Comparison of ENCODE assay signal across 11 cellular contexts in genomic region chr2:231425811-231426703, GRCh38. TPM values are rescaled to one million over a fixed set of nuclear protein-coding genes. Genes with fewer than 3 reads are reported as not detected.
A peak's percentile ranks its signal among the peaks of the same experiment; 100 is the strongest.
DNase-seq lines count a peak whose midpoint lies in the region; ATAC-seq lines count a peak whose summit lies in the region.
"Had no signal": no experiment of that assay in that cellular context is flagged by ENCODE, and none has a peak within 500 bp of the region (broad histone marks: within the 10 kb centered on the region; RNA-seq: fewer than 3 reads in every experiment).

No MANE protein-coding gene starts in this region.

- H3K36me3 Mint-ChIP-seq in activated CD4-positive, alpha-beta T cell treated with anti-CD3 and anti-CD28 coated beads for 36 hours (ENCODE audit: low read depth), result peaks cover 3% of the 10 kb centered on the region
- peaks cover under 1% of the 10 kb centered on the region for H3K36me3 Mint-ChIP-seq in activated CD8-positive, alpha-beta T cell treated with anti-CD3 and anti-CD28 coated beads, Interleukin-2, amount 10 ng/mL, durations not matched to agents 7 days and 5 days (ENCODE audit: low read depth)

- peak overlapping the region; percentile 76 for H3K27ac Mint-ChIP-seq in activated CD4-positive, alpha-beta T cell treated with anti-CD3 and anti-CD28 coated beads for 36 hours
- H3K27ac Mint-ChIP-seq in activated CD8-positive, alpha-beta T cell treated with anti-CD3 and anti-CD28 coated beads, Interleukin-2, amount 10 ng/mL, durations not matched to agents 7 days and 5 days, result peak overlapping the region; percentile 73

- peaks cover 11% of the 10 kb centered on the region for H3K9me3 Mint-ChIP-seq in activated CD4-positive, alpha-beta T cell treated with anti-CD3 and anti-CD28 coated beads for 36 hours (ENCODE audit: low read depth)
- peaks cover 6% of the 10 kb centered on the region for H3K9me3 Mint-ChIP-seq in activated CD8-positive, alpha-beta T cell treated with anti-CD3 and anti-CD28 coated beads, Interleukin-2, amount 10 ng/mL, durations not matched to agents 7 days and 5 days (ENCODE audit: insufficient read depth)

- DNase-seq in activated CD4-positive, alpha-beta T cell treated with anti-CD3 and anti-CD28 coated beads for 36 hours, result peak; percentile 85
- no peak for DNase-seq in activated CD4-positive, alpha-beta T cell treated with anti-CD3 and anti-CD28 coated beads, Interleukin-2, amount 50 U/mL, for 48 hours
- peak; percentile 64 for DNase-seq in activated CD8-positive, alpha-beta T cell treated with anti-CD3 and anti-CD28 coated beads, Interleukin-2, amount 10 ng/mL, durations not matched to agents 7 days and 5 days
- DNase-seq in iPS-NIHi7 (ENCODE audit: extremely low spot score) (peak; percentile 55), NCI-H2171 (lab: John Stamatoyannopoulos, UW) (no peak), NCI-H2029 treated with DMSO at 0.1 percent for 48 hours (lab: John Stamatoyannopoulos, UW) (no peak), NCI-H748 (lab: John Stamatoyannopoulos, UW; ENCODE audit: unreplicated experiment) (no peak)
- peak; percentile 33 to 38 for DNase-seq in stimulated activated CD8-positive, alpha-beta memory T cell treated with anti-CD3 and anti-CD28 coated beads, Interleukin-4, amount 100 ng/mL, for 1 hour (ENCODE audit: low read depth in 2 of 2, low spot score in 1 of 2)
- DNase-seq: NCI-H1092 treated with DMSO at 0.1 percent for 48 hours, nucleus accumbens, Peyer's patch had no signal

- intact Hi-C loops in activated CD4-positive, alpha-beta T cell treated with anti-CD3 and anti-CD28 coated beads for 36 hours (cut with DNase I, micrococcal nuclease), result no loop called here

- peaks cover 3% of the 10 kb centered on the region for H3K27me3 Mint-ChIP-seq in activated CD4-positive, alpha-beta T cell treated with anti-CD3 and anti-CD28 coated beads for 36 hours
- no peaks in the 10 kb centered on the region for H3K27me3 Mint-ChIP-seq in activated CD8-positive, alpha-beta T cell treated with anti-CD3 and anti-CD28 coated beads, Interleukin-2, amount 10 ng/mL, durations not matched to agents 7 days and 5 days (ENCODE audit: low read depth)

- ATAC-seq in activated CD4-positive, alpha-beta T cell treated with anti-CD3 and anti-CD28 coated beads for 36 hours, result peak; percentile 89
- peak; percentile 83 for ATAC-seq in activated CD8-positive, alpha-beta T cell treated with anti-CD3 and anti-CD28 coated beads, Interleukin-2, amount 10 ng/mL, durations not matched to agents 7 days and 5 days

- POLR2A ChIA-PET in activated CD4-positive, alpha-beta T cell treated with anti-CD3 and anti-CD28 coated beads for 36 hours (lab: Charles Lee), result interaction anchor here (0.6 to 2.0 kb wide), 2 partner anchors 38 to 500 kb away, joined by 3 to 6 read pairs; partner anchors contain the start of gene NCL
- POLR2A ChIA-PET in activated CD8-positive, alpha-beta T cell treated with anti-CD3 and anti-CD28 coated beads, Interleukin-2, amount 10 ng/mL, durations not matched to agents 7 days and 5 days (lab: Charles Lee), result interaction anchor here (0.8 to 1.4 kb wide), 3 partner anchors 27 to 620 kb away, joined by 3 to 5 read pairs (median 3); partner anchors contain the start of gene NCL

- CTCF ChIA-PET in activated CD4-positive, alpha-beta T cell treated with anti-CD3 and anti-CD28 coated beads for 36 hours (lab: Charles Lee), result interaction anchor here (0.6 to 1.5 kb wide), 10 partner anchors 10 to 629 kb away, joined by 3 to 13 read pairs (median 3); no protein-coding TSS in a partner anchor
- CTCF ChIA-PET in activated CD8-positive, alpha-beta T cell treated with anti-CD3 and anti-CD28 coated beads, Interleukin-2, amount 10 ng/mL, durations not matched to agents 7 days and 5 days (lab: Charles Lee), result interaction anchor here (0.8 to 1.2 kb wide), 2 partner anchors 13 to 26 kb away, joined by 4 to 5 read pairs; no protein-coding TSS in a partner anchor

- peaks cover 21% of the 10 kb centered on the region for H3K4me1 Mint-ChIP-seq in activated CD4-positive, alpha-beta T cell treated with anti-CD3 and anti-CD28 coated beads for 36 hours
- peaks cover 19% of the 10 kb centered on the region for H3K4me1 Mint-ChIP-seq in activated CD8-positive, alpha-beta T cell treated with anti-CD3 and anti-CD28 coated beads, Interleukin-2, amount 10 ng/mL, durations not matched to agents 7 days and 5 days (ENCODE audit: low read depth)

- H3K4me3 Mint-ChIP-seq in activated CD4-positive, alpha-beta T cell treated with anti-CD3 and anti-CD28 coated beads for 36 hours, result no peak overlapping the region
- H3K4me3 Mint-ChIP-seq in activated CD8-positive, alpha-beta T cell treated with anti-CD3 and anti-CD28 coated beads, Interleukin-2, amount 10 ng/mL, durations not matched to agents 7 days and 5 days, result peak overlapping the region; percentile 37

RNA-seq across cellular contexts. Expression of gene B3GNT7, which starts 30.5 kb away (rescaled TPM):
- not detected for total RNA-seq in activated CD4-positive, alpha-beta T cell treated with anti-CD3 and anti-CD28 coated beads for 36 hours
- under 1 TPM; 0.26 to 0.34 TPM for total RNA-seq in activated CD8-positive, alpha-beta T cell treated with anti-CD3 and anti-CD28 coated beads, Interleukin-2, amount 10 ng/mL, durations not matched to agents 7 days and 5 days

RNA-seq across cellular contexts. Expression of gene NCL, which starts 38.2 kb away (rescaled TPM):
- total RNA-seq in activated CD4-positive, alpha-beta T cell treated with anti-CD3 and anti-CD28 coated beads for 36 hours, result 1,000 to 10,000 TPM; 1,311 to 1,332 TPM
- total RNA-seq in activated CD8-positive, alpha-beta T cell treated with anti-CD3 and anti-CD28 coated beads, Interleukin-2, amount 10 ng/mL, durations not matched to agents 7 days and 5 days, result 100 to 1,000 TPM; 665 to 686 TPM

Comparison
In these comparisons a context has a peak if more than half of its experiments do, and no peak if none do; other contexts are left out.
1. DNase-seq: peak in activated CD4-positive, alpha-beta T cell treated with anti-CD3 and anti-CD28 coated beads for 36 hours (single experiment), activated CD8-positive, alpha-beta T cell treated with anti-CD3 and anti-CD28 coated beads, Interleukin-2, amount 10 ng/mL, durations not matched to agents 7 days and 5 days (single experiment), iPS-NIHi7 (single experiment) and stimulated activated CD8-positive, alpha-beta memory T cell treated with anti-CD3 and anti-CD28 coated beads, Interleukin-4, amount 100 ng/mL, for 1 hour (2 of 2); none in activated CD4-positive, alpha-beta T cell treated with anti-CD3 and anti-CD28 coated beads, Interleukin-2, amount 50 U/mL, for 48 hours (0 of 2), NCI-H2171 (single experiment), NCI-H2029 treated with DMSO at 0.1 percent for 48 hours (single experiment) and NCI-H748 (single experiment).